ENCODE assay signal across 24 cellular contexts in the genomic region with DNA sequence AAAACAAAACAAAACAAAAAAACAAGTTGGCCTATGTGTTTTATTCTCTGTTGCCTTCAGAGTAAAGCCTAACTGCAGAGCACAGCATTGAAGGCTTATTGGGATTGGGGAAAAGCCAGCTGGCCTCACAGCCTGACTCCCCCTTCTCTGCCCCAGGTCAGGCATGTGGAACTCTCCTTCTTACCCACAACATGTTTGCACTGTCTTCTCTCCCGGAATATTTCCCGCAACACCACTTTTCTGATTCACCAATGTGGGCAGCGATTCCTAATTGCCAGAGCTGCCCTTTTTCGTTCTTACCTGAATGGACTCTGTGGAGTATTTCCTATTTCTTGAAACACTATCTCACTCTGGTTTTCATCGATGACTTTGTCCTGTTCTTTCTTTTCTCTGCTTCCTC.
"Had no signal": no experiment of that assay in that cellular context is flagged by ENCODE, and none has a peak within 500 bp of the region (broad histone marks: within the 10 kb centered on the region; RNA-seq: fewer than 3 reads in every experiment).

No MANE protein-coding gene starts in this region.

- H3K9me3 ChIP-seq: Peyer's patch had no signal

- H3K36me3 Mint-ChIP-seq: activated CD4-positive, alpha-beta memory T cell treated with anti-CD3 and anti-CD28 coated beads for 36 hours; activated naive CD8-positive, alpha-beta T cell; brain had no signal

- FAIRE-seq: astrocyte, K562 had no signal

- H3K4me3 ChIP-seq: K562, Peyer's patch had no signal

- H3K27me3 Mint-ChIP-seq: activated naive CD8-positive, alpha-beta T cell had no signal

- H3K27ac ChIP-seq: Peyer's patch, VCaP had no signal

- H3K27ac Mint-ChIP-seq: activated CD4-positive, alpha-beta memory T cell treated with anti-CD3 and anti-CD28 coated beads for 36 hours; activated CD4-positive, alpha-beta T cell treated with anti-CD3 and anti-CD28 coated beads, Interleukin-2, amount 10 ng/mL, durations not matched to agents 7 days and 5 days; activated naive CD8-positive, alpha-beta T cell; brain had no signal

- H3K9me3 Mint-ChIP-seq: activated CD4-positive, alpha-beta memory T cell treated with anti-CD3 and anti-CD28 coated beads for 36 hours; activated T-cell treated with anti-CD3 and anti-CD28 coated beads, Interleukin-2, amount 50 U/mL, for 4 hours had no signal

- DNase-seq: activated CD4-positive, alpha-beta memory T cell treated with anti-CD3 and anti-CD28 coated beads for 36 hours; activated CD4-positive, alpha-beta T cell treated with anti-CD3 and anti-CD28 coated beads, Interleukin-2, amount 10 ng/mL, durations not matched to agents 7 days and 5 days; activated CD4-positive, CD25-positive, alpha-beta regulatory T cell; activated CD8-positive, alpha-beta memory T cell treated with anti-CD3 and anti-CD28 coated beads for 24 hours; activated effector memory CD4-positive, alpha-beta T cell treated with anti-CD3 and anti-CD28 coated beads, Interleukin-2, amount 50 U/mL, for 16 hours; activated naive CD4-positive, alpha-beta T cell treated with Interleukin-2 at 50 U/mL for 16 hours; activated T-cell treated with anti-CD3 and anti-CD28 coated beads, Interleukin-2, amount 50 U/mL, for 4 hours; amygdala; Karpas-422; NCI-H1048; NCI-H146; NCI-H187 treated with DMSO at 0.1 percent for 48 hours; NCI-H2171; NCI-H2227 treated with DMSO at 0.1 percent for 48 hours; NCI-H446 treated with DMSO at 0.1 percent for 48 hours; NCI-H524 treated with DMSO at 0.1 percent for 48 hours; NCI-H774; Peyer's patch; SHP77 treated with DMSO at 0.1 percent for 48 hours had no signal

- H3K36me3 ChIP-seq: Peyer's patch had no signal

- H3K4me3 Mint-ChIP-seq: activated CD4-positive, alpha-beta memory T cell treated with anti-CD3 and anti-CD28 coated beads for 36 hours; activated CD4-positive, alpha-beta T cell treated with anti-CD3 and anti-CD28 coated beads, Interleukin-2, amount 10 ng/mL, durations not matched to agents 7 days and 5 days; activated naive CD8-positive, alpha-beta T cell; activated T-cell treated with anti-CD3 and anti-CD28 coated beads, Interleukin-2, amount 50 U/mL, for 4 hours had no signal

- H3K27me3 ChIP-seq: Peyer's patch had no signal
